ENCODE assay signal across 8 cellular contexts in the genomic region with DNA sequence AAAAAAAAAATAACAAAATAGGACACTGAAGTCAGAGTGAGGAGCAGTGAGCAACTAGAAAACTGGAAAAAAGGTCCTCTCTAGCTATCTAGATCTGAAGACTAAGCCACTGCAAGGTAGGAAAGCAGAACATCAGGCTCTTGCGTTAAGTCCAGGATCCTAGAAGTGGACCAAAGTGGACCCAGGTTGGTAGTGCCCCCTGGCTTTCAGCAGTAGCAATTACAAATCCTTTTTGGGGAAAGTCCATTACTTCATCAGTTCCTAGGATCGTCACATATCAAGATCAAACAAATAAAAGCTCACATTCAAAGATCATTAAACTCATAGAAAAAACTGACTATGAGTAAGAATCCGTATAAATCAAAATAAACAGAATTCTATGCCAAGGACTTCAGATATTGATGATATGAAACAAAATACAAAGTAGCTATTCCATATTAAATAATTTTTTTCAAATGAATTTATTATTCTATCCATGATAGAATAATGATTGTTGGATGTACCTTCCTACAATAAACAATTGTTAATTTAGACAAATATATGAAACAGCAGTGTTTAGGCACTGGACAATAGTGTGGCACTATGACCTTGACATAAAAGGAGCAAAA. TPM values are rescaled to one million over a fixed set of nuclear protein-coding genes. Genes with fewer than 3 reads are reported as not detected.
DNase-seq lines count a peak whose midpoint lies in the region; ATAC-seq and TF ChIP-seq lines count a peak whose summit lies in the region.

No MANE protein-coding gene starts in this region.

- no peak for ATAC-seq in HG02840 (IDR thresholded peaks at IDR 0.05; ENCODE audit: low FRiP score, unreplicated experiment)

- peaks cover 4% of the 10 kb centered on the region for H3K9me3 Mint-ChIP-seq in mesothelial cell of epicardium

- H3K4me3 ChIP-seq in LNCaP clone FGC (ENCODE audit: low read depth, low read length) (no peak overlapping the region), epithelial cell of proximal tubule (ENCODE audit: low read depth, low read length) (no peak overlapping the region)

- H3K4me3 Mint-ChIP-seq in mesothelial cell of epicardium = no peak overlapping the region

- no peaks in the 10 kb centered on the region for H3K27me3 Mint-ChIP-seq in mesothelial cell of epicardium (ENCODE audit: low read depth)

- DNase-seq in AML-193 (lab: John Stamatoyannopoulos, UW) (peak; percentile 45 to 63), LNCaP clone FGC (ENCODE audit: low read depth) (peak; percentile 68), SW480 (ENCODE audit: low spot score) (peak; percentile 50), epithelial cell of proximal tubule (ENCODE audit: low read depth) (no peak), mesothelial cell of epicardium (ENCODE audit: low spot score in 2 of 2, unreplicated experiment in 2 of 2) (no peak), NCI-H2171 treated with DMSO at 0.1 percent for 48 hours (lab: John Stamatoyannopoulos, UW) (no peak)

- peaks cover 21% of the 10 kb centered on the region for H3K4me1 Mint-ChIP-seq in mesothelial cell of epicardium

- H3K27ac Mint-ChIP-seq in mesothelial cell of epicardium = no peak overlapping the region

- TF ChIP-seq CTCF in GM12874 (IDR thresholded peaks at IDR 0.05; ENCODE audit: insufficient read depth, low read depth, low read length) (peak; percentile 73), LNCaP clone FGC (IDR thresholded peaks at IDR 0.05; ENCODE audit: control insufficient read depth, extremely low read depth, insufficient read depth) (peak; percentile 85), epithelial cell of proximal tubule (conservative IDR thresholded peaks at IDR 0.05; ENCODE audit: low read depth, low read length) (peak; percentile 96), mesothelial cell of epicardium (IDR thresholded peaks at IDR 0.05; ENCODE audit: unreplicated experiment) (peak; percentile 71)

- H3K36me3 Mint-ChIP-seq in mesothelial cell of epicardium = no peaks in the 10 kb centered on the region

RNA-seq across cellular contexts. Expression of a gene that starts 6.5 kb away (rescaled TPM):
- total RNA-seq in epithelial cell of proximal tubule (10.1 and 13.8 TPM in 2 replicates), mesothelial cell of epicardium (44.4 to 48.6 TPM (median 46.4 TPM) in 3 replicates)

Comparison
In these comparisons a context has a peak if more than half of its experiments do, and no peak if none do; other contexts are left out.
1. DNase-seq: peak in AML-193 (2 of 2), LNCaP clone FGC (single experiment) and SW480 (single experiment); none in epithelial cell of proximal tubule (single experiment), mesothelial cell of epicardium (0 of 2) and NCI-H2171 treated with DMSO at 0.1 percent for 48 hours (single experiment).
2. Peak in every context shown above with its lines, with median percentiles within 50 percentile points of each other: CTCF ChIP-seq.